8 cellular contexts compared by ENCODE assay signal in the genomic region with DNA sequence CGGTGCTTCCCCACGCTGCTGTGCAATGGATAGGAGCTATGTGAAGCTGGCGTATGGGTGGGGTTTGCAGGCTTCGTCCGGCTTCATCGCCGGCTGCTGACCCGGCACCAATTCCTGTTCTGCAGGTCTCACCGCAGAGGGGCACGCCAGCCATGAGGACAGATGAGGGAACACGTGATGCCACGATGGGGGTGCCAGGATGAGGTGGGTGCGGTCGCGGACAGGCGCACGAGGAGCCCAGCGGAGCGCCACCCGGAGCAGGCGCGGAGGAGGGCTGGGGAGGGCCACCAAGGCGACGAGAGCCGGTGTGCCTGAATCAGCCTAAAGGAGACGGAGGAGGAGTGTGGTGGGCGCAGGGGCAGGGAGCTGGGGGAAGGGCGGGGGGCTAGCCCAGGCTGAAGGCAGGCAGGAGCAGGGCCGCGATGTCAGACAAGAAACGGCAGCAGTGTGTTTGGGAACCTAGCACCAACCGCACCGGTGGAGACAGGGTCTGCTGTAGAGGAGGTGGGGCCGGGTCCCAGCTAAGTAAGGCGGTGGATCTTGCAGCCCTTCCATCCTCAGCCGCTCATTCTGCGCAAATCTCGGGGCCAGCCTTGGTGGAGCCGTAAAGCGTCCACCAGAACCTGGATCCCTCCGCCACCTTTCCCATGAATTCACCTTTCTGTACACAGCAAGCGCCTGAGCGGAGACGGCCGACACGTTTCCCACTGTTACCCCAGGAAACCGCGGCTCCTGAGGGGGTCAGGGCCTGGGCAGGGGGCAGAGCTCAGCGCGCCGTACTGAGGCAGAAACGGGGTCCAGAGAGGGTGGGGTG. TPM values are rescaled to one million over a fixed set of nuclear protein-coding genes. Genes with fewer than 3 reads are reported as not detected.
A peak's percentile ranks its signal among the peaks of the same experiment; 100 is the strongest.
DNase-seq lines count a peak whose midpoint lies in the region; ATAC-seq, FAIRE-seq and TF ChIP-seq lines count a peak whose summit lies in the region.

No MANE protein-coding gene starts in this region.

- ATAC-seq in HG02938 (IDR thresholded peaks at IDR 0.05; ENCODE audit: unreplicated experiment) (peak; percentile 18), GM12878 (peak; percentile 62), gastrocnemius medialis (peak; percentile 43 to 61), HG03571 (IDR thresholded peaks at IDR 0.05; ENCODE audit: unreplicated experiment) (no peak), HG02973 (IDR thresholded peaks at IDR 0.05; ENCODE audit: unreplicated experiment) (no peak)

- H3K27ac ChIP-seq in OCI-LY1 (ENCODE audit: low read depth, low read length, poor library complexity, severe bottlenecking) (no peak overlapping the region), GM12878 (ENCODE audit: control insufficient read depth, insufficient read depth) (no peak overlapping the region), gastrocnemius medialis (no peak overlapping the region)

- H3K36me3 ChIP-seq in OCI-LY1 (ENCODE audit: insufficient read depth, low read length), result no peaks in the 10 kb centered on the region
- H3K36me3 ChIP-seq in GM12878 (ENCODE audit: control insufficient read depth in 2 of 2, insufficient read depth in 2 of 2, low read length in 1 of 2), result no peaks in the 10 kb centered on the region
- H3K36me3 ChIP-seq in gastrocnemius medialis, result no peaks in the 10 kb centered on the region

- intact Hi-C loops in GM12878 (cut with micrococcal nuclease; ENCODE audit: unreplicated experiment) (no loop called here), gastrocnemius medialis (cut with DNase I; ENCODE audit: low total_unique reads) (no loop called here)

- H3K4me1 ChIP-seq in OCI-LY1 (ENCODE audit: insufficient read depth, low read length, severe bottlenecking) (peaks cover 25% of the 10 kb centered on the region), GM12878 (ENCODE audit: control insufficient read depth, insufficient read depth, low read length) (peaks cover 5% of the 10 kb centered on the region; the same call in 1 of the 2 replicates), gastrocnemius medialis (peaks cover 16% of the 10 kb centered on the region in 2 donors)

- RAD21 ChIA-PET in GM12878 (lab: Charles Lee; ENCODE audit: unreplicated experiment), result interaction anchor here (0.7 to 1.8 kb wide), 4 partner anchors 40 to 412 kb away, joined by 3 to 6 read pairs (median 4); no protein-coding TSS in a partner anchor

- H3K4me3 ChIP-seq in OCI-LY1 (ENCODE audit: low read depth, low read length, poor library complexity, severe bottlenecking) (peak overlapping the region; percentile 52), GM12878 (peak overlapping the region; percentile 40; the same call in 1 of the 2 replicates), iPS-11a (ENCODE audit: low read depth, low read length) (peak overlapping the region; percentile 38), gastrocnemius medialis (peak overlapping the region; percentile 52 to 76 (median 58))

- WGBS in GM12878 (ENCODE audit: insufficient coverage, insufficient replicate concordance, low lambda C conversion rate, missing lambda C conversion rate), result 6% methylated on average over 36 of the region's 52 CpGs

- H3K79me2 ChIP-seq in OCI-LY1 (ENCODE audit: insufficient read depth, low read length) (no peaks in the 10 kb centered on the region), GM12878 (ENCODE audit: control insufficient read depth, insufficient read depth, low read length) (no peaks in the 10 kb centered on the region)

- H2AFZ ChIP-seq in OCI-LY1 (ENCODE audit: low read length) (no peak overlapping the region), GM12878 (ENCODE audit: control insufficient read depth, low read depth, low read length) (peak overlapping the region; percentile 33)

- DNase-seq in EL, result peak; percentile 24
- DNase-seq in GM12878 (ENCODE audit: low read depth, low spot score), result no peak
- DNase-seq in gastrocnemius medialis, result no peak

- SMC1A ChIA-PET in GM12878 (lab: Charles Lee; ENCODE audit: uncharacterized antibody, unreplicated experiment), result interaction anchor here (1.5 to 2.3 kb wide), 2 partner anchors 26 to 43 kb away, joined by 3 to 11 read pairs; no protein-coding TSS in a partner anchor

- FAIRE-seq in GM12878 (lab: Jason Lieb, UNC), result no peak

- H4K20me1 ChIP-seq in OCI-LY1 (ENCODE audit: insufficient read depth, low read length) (no peaks in the 10 kb centered on the region), GM12878 (ENCODE audit: control insufficient read depth, insufficient read depth) (no peaks in the 10 kb centered on the region)

- TF ChIP-seq CTCF in OCI-LY1 (IDR thresholded peaks at IDR 0.05; ENCODE audit: low read length), result no peak
- TF ChIP-seq CTCF in GM12878 (IDR thresholded peaks at IDR 0.05 in 2 of 3, conservative IDR thresholded peaks at IDR 0.05 in 1 of 3; ENCODE audit: control insufficient read depth in 2 of 3, extremely low read depth in 1 of 3, insufficient read depth in 1 of 3, low read depth in 3 of 3, low read length in 3 of 3), result no peak
- TF ChIP-seq CTCF in gastrocnemius medialis (IDR thresholded peaks at IDR 0.05 in 4 of 5, conservative IDR thresholded peaks at IDR 0.05 in 1 of 5), result no peak

- no TSS peak for BruUV-seq in GM12878 (replicated peaks; lab: Mats Ljungman, UMichigan)

- POLR2A ChIA-PET in GM12878 (lab: Charles Lee), result interaction anchor here (1.1 kb wide), 1 partner anchor 24 kb away, joined by 3 read pairs; no protein-coding TSS in a partner anchor

- in situ Hi-C loops in GM12878 (cut with MboI) (loop anchor here (25.0 kb wide), 1 partner anchor 405 kb away; no protein-coding TSS in a partner anchor), gastrocnemius medialis (cut with MboI; ENCODE audit: low sequenced_read_pairs in 4 of 4) (no loop called here)

- H3K9ac ChIP-seq in OCI-LY1 (ENCODE audit: low read length) (peak overlapping the region; percentile 25; the same call in 1 of the 2 replicates), GM12878 (ENCODE audit: control insufficient read depth, insufficient read depth, low read length) (no peak overlapping the region)

- H3F3A ChIP-seq in OCI-LY1 (ENCODE audit: insufficient read depth, low read length), result no peaks in the 10 kb centered on the region

- CTCF ChIA-PET in GM12878 (lab: Yijun Ruan, JAX), result interaction anchor here (0.5 to 1.5 kb wide), 3 partner anchors 9 to 369 kb away, joined by 3 to 11 read pairs (median 6); no protein-coding TSS in a partner anchor

- H3K27me3 ChIP-seq in OCI-LY1 (ENCODE audit: insufficient read depth, low read length) (no peaks in the 10 kb centered on the region), GM12878 (replicated peaks in 1 of 2; ENCODE audit: control insufficient read depth in 2 of 2, insufficient read depth in 2 of 2, low read length in 1 of 2) (peaks cover 11 to 19% of the 10 kb centered on the region in 2 experiments), gastrocnemius medialis (peaks cover 22 to 29% (median 26%) of the 10 kb centered on the region in 3 donors)

- H3K4me2 ChIP-seq in OCI-LY1 (ENCODE audit: low read length) (peak overlapping the region; percentile 68), GM12878 (ENCODE audit: control insufficient read depth, insufficient read depth) (peak overlapping the region; percentile 73)

- H3K9me3 ChIP-seq in OCI-LY1 (ENCODE audit: low read length) (no peaks in the 10 kb centered on the region), GM12878 (replicated peaks; ENCODE audit: control insufficient read depth, insufficient read depth, low read length) (no peaks in the 10 kb centered on the region), gastrocnemius medialis (no peaks in the 10 kb centered on the region)

- TF ChIP-seq EP300 in GM12878 (IDR thresholded peaks at IDR 0.05; ENCODE audit: borderline replicate concordance in 1 of 2, control insufficient read depth in 1 of 2, low read depth in 2 of 2, low read length in 2 of 2), result no peak

- TF ChIP-seq POLR2A in GM12878 (IDR thresholded peaks at IDR 0.05; ENCODE audit: low read depth, low read length), result no peak
- no peak for TF ChIP-seq POLR2A in gastrocnemius medialis (IDR thresholded peaks at IDR 0.05)

- no peaks in the 10 kb centered on the region for H3K9me2 ChIP-seq in OCI-LY1 (ENCODE audit: low read depth, low read length)

- TF ChIP-seq RAD21 in GM12878 (IDR thresholded peaks at IDR 0.05; ENCODE audit: insufficient read depth, low read depth, low read length), result no peak

RNA-seq across cellular contexts. Expression of a gene that starts 17.0 kb away (rescaled TPM):
- 0.19 and 0.24 TPM in 2 replicates for total RNA-seq in GM12878 (2013; cell fraction: nucleolus; rRNA removed)
- not detected in 2 replicates for total RNA-seq in GM12878 (2014; rRNA removed)
- not detected in 2 replicates for total RNA-seq in GM12878 (2014; rRNA removed; fragmentation: Illumina TruSeq; extraction: Trizol)
- total RNA-seq in GM12878 (2021), result 0.13 and 0.15 TPM in 2 replicates
- polyA plus RNA-seq in GM12878 (2011; ENCODE audit: low read depth), result not detected
- polyA plus RNA-seq in GM12878 (2011; rRNA removed), result 0.30 and 0.43 TPM in 2 replicates
- 0.21 and 0.25 TPM in 2 replicates for polyA plus RNA-seq in GM12878 (2011; cell fraction: cytosol; rRNA removed)
- 0.19 and 0.27 TPM in 2 replicates for polyA plus RNA-seq in GM12878 (2011; cell fraction: nucleus; rRNA removed)
- 0.08 TPM in 1 of 2 replicates, not detected in the other for polyA plus RNA-seq in GM12878 (2012)
- not detected in 2 replicates for polyA plus RNA-seq in GM12878 (2014; fragmentation: Illumina TruSeq; extraction: Trizol)
- polyA plus RNA-seq in GM12878 (2014; fragmentation: Nextera tagmentation; extraction: Ambion mirVana), result not detected
- not detected in 2 replicates for polyA plus RNA-seq in GM12878 (2014; rRNA removed)
- polyA plus RNA-seq in GM12878 (2016; fragmentation: Nextera tagmentation; extraction: Ambion mirVana), result not detected
- 0.15 and 0.41 TPM in 2 replicates for polyA minus RNA-seq in GM12878 (2011; rRNA and poly(A)+ RNA removed)
- not detected in 2 replicates for polyA minus RNA-seq in GM12878 (2011; cell fraction: cytosol; rRNA and poly(A)+ RNA removed)
- polyA minus RNA-seq in GM12878 (2011; cell fraction: nucleus; rRNA and poly(A)+ RNA removed), result not detected in 2 replicates
- under 1 TPM in 3 of 4 donors, not detected in 1; 0.16 to 0.32 (median 0.31) TPM for total RNA-seq in gastrocnemius medialis

RNA-seq across cellular contexts. Expression of a gene that starts 54.0 kb away (rescaled TPM):
- not detected in 2 replicates for total RNA-seq in GM12878 (2013; cell fraction: nucleolus; rRNA removed)
- not detected in 2 replicates for total RNA-seq in GM12878 (2014; rRNA removed)
- not detected in 2 replicates for total RNA-seq in GM12878 (2014; rRNA removed; fragmentation: Illumina TruSeq; extraction: Trizol)
- 0.21 TPM in 1 of 2 replicates, not detected in the other for total RNA-seq in GM12878 (2021)
- polyA plus RNA-seq in GM12878 (2011; ENCODE audit: low read depth), result not detected
- not detected in 2 replicates for polyA plus RNA-seq in GM12878 (2011; rRNA removed)
- polyA plus RNA-seq in GM12878 (2011; cell fraction: cytosol; rRNA removed), result not detected in 2 replicates
- polyA plus RNA-seq in GM12878 (2011; cell fraction: nucleus; rRNA removed), result not detected in 2 replicates
- not detected in 2 replicates for polyA plus RNA-seq in GM12878 (2012)
- polyA plus RNA-seq in GM12878 (2014; fragmentation: Illumina TruSeq; extraction: Trizol), result not detected in 2 replicates
- polyA plus RNA-seq in GM12878 (2014; fragmentation: Nextera tagmentation; extraction: Ambion mirVana), result not detected
- polyA plus RNA-seq in GM12878 (2014; rRNA removed), result not detected in 2 replicates
- polyA plus RNA-seq in GM12878 (2016; fragmentation: Nextera tagmentation; extraction: Ambion mirVana), result not detected
- not detected in 2 replicates for polyA minus RNA-seq in GM12878 (2011; rRNA and poly(A)+ RNA removed)
- not detected in 2 replicates for polyA minus RNA-seq in GM12878 (2011; cell fraction: cytosol; rRNA and poly(A)+ RNA removed)
- polyA minus RNA-seq in GM12878 (2011; cell fraction: nucleus; rRNA and poly(A)+ RNA removed), result not detected in 2 replicates
- 1 to 10 TPM in 1 of 4 donors, under 1 TPM in 1, not detected in 2; 0.23 to 2.2 TPM for total RNA-seq in gastrocnemius medialis

Comparison
In these comparisons a context has a peak if more than half of its experiments do, and no peak if none do; other contexts are left out.
1. ATAC-seq: peak in HG02938 (single experiment), GM12878 (single experiment) and gastrocnemius medialis (2 of 2); none in HG03571 (single experiment) and HG02973 (single experiment).
2. Peak in every context shown above with its lines, with median percentiles within 50 percentile points of each other: H3K4me3 ChIP-seq.